ENCODE assay signal across 10 cellular contexts in the genomic region with DNA sequence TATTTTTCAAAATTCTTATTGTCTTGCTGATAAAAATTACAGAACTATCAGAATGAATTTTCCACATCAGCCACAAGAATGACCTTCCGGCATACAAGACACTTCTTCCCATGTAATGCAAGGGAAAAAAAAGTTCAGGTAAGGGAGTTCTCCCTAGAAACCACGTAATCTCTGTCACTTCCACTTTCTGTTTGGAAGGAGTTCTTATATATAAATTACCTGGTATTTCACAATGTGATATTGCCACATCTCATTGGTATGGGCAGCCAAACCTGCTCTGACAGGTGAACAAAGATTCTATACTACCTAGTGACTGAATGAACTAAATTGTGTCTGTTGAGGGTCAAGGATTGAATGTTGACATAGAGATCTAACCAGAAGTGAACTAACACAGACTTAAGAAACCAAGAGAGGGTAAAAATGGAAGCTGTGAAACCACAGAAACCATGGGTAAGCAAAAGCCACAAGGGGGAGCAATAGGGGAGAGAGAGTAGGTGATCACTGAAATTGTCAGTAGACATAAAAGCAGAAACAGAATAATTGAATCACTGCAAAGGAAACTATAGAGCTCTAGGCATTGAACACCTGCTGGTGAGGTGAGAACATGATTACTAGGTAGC.
A peak's percentile ranks its signal among the peaks of the same experiment; 100 is the strongest.
DNase-seq lines count a peak whose midpoint lies in the region; ATAC-seq and TF ChIP-seq lines count a peak whose summit lies in the region.
"Had no signal": no experiment of that assay in that cellular context is flagged by ENCODE, and none has a peak within 500 bp of the region (broad histone marks: within the 10 kb centered on the region; RNA-seq: fewer than 3 reads in every experiment).

No MANE protein-coding gene starts in this region.

- no peaks in the 10 kb centered on the region for H3K27me3 ChIP-seq in prostate gland (replicated peaks; ENCODE audit: insufficient read depth)

- H3K4me3 ChIP-seq in NB4 (ENCODE audit: low read depth, low read length) (no peak overlapping the region), prostate gland (no peak overlapping the region)
- H3K4me3 ChIP-seq: A549 had no signal

- no peak overlapping the region for H3K27ac ChIP-seq in prostate gland
- H3K27ac ChIP-seq: A549 had no signal

- peak; percentile 3 to 23 for DNase-seq in NCI-H2081 (lab: John Stamatoyannopoulos, UW)
- DNase-seq in NCI-H2081 treated with DMSO at 0.1 percent for 48 hours (lab: John Stamatoyannopoulos, UW): no peak
- peak; percentile 59 for DNase-seq in NB4 (ENCODE audit: low read depth)
- no peak for DNase-seq in glutamatergic neuron
- no peak for DNase-seq in prostate gland (ENCODE audit: low spot score)
- DNase-seq in COLO668 (lab: John Stamatoyannopoulos, UW; ENCODE audit: unreplicated experiment): no peak
- no peak for DNase-seq in stimulated activated effector memory CD8-positive, alpha-beta T cell treated with anti-CD3 and anti-CD28 coated beads, Interleukin-12 subunit alpha, Interleukin-12 subunit beta, amount 100 ng/mL, for 72 hours (ENCODE audit: low spot score in 2 of 2)

- whole genome bisulfite sequencing in prostate gland: 77% methylated on average over 2 of the region's 2 CpGs

- no peaks in the 10 kb centered on the region for H3K4me1 Mint-ChIP-seq in glutamatergic neuron (ENCODE audit: low read depth, unreplicated experiment)
- H3K4me1 Mint-ChIP-seq in stimulated activated effector memory CD8-positive, alpha-beta T cell treated with anti-CD3 and anti-CD28 coated beads, Interleukin-12 subunit alpha, Interleukin-12 subunit beta, amount 100 ng/mL, for 72 hours: no peaks in the 10 kb centered on the region

- no peak overlapping the region for H3K27ac Mint-ChIP-seq in glutamatergic neuron (ENCODE audit: unreplicated experiment)
- H3K27ac Mint-ChIP-seq in stimulated activated effector memory CD8-positive, alpha-beta T cell treated with anti-CD3 and anti-CD28 coated beads, Interleukin-12 subunit alpha, Interleukin-12 subunit beta, amount 100 ng/mL, for 72 hours: no peak overlapping the region
- H3K27ac Mint-ChIP-seq: memory B cell had no signal

- no peaks in the 10 kb centered on the region for H3K4me1 ChIP-seq in prostate gland (replicated peaks)
- H3K4me1 ChIP-seq: A549 had no signal

- TF ChIP-seq POLR2A in NB4 (IDR thresholded peaks at IDR 0.05; ENCODE audit: extremely low read depth, insufficient read length) (no peak), prostate gland (IDR thresholded peaks at IDR 0.05) (no peak)

- H3K36me3 Mint-ChIP-seq in glutamatergic neuron (ENCODE audit: unreplicated experiment): no peaks in the 10 kb centered on the region
- no peaks in the 10 kb centered on the region for H3K36me3 Mint-ChIP-seq in stimulated activated effector memory CD8-positive, alpha-beta T cell treated with anti-CD3 and anti-CD28 coated beads, Interleukin-12 subunit alpha, Interleukin-12 subunit beta, amount 100 ng/mL, for 72 hours
- H3K36me3 Mint-ChIP-seq: memory B cell had no signal

- intact Hi-C loops in prostate gland (cut with DNase I): no loop called here

- H3K9me3 Mint-ChIP-seq in glutamatergic neuron (ENCODE audit: unreplicated experiment): no peaks in the 10 kb centered on the region
- peaks cover 19% of the 10 kb centered on the region for H3K9me3 Mint-ChIP-seq in stimulated activated effector memory CD8-positive, alpha-beta T cell treated with anti-CD3 and anti-CD28 coated beads, Interleukin-12 subunit alpha, Interleukin-12 subunit beta, amount 100 ng/mL, for 72 hours

- no peaks in the 10 kb centered on the region for H3K9me3 ChIP-seq in prostate gland
- H3K9me3 ChIP-seq: A549 had no signal

- H3K36me3 ChIP-seq in prostate gland: no peaks in the 10 kb centered on the region

- peak; percentile 60 for TF ChIP-seq CTCF in NB4 (IDR thresholded peaks at IDR 0.05; ENCODE audit: low read depth, low read length)
- peak; percentile 56 for TF ChIP-seq CTCF in glutamatergic neuron (IDR thresholded peaks at IDR 0.05; ENCODE audit: partially characterized antibody, unreplicated experiment)
- TF ChIP-seq CTCF in prostate gland (IDR thresholded peaks at IDR 0.05): peak in 1 of 4 experiments; percentile 10

- no peaks in the 10 kb centered on the region for H3K27me3 Mint-ChIP-seq in glutamatergic neuron (ENCODE audit: unreplicated experiment)
- H3K27me3 Mint-ChIP-seq: memory B cell had no signal

- ATAC-seq in HG02571 (IDR thresholded peaks at IDR 0.05; ENCODE audit: unreplicated experiment): peak; percentile 97
- ATAC-seq in stimulated activated effector memory CD8-positive, alpha-beta T cell treated with anti-CD3 and anti-CD28 coated beads, Interleukin-12 subunit alpha, Interleukin-12 subunit beta, amount 100 ng/mL, for 72 hours: no peak
- ATAC-seq: A549 had no signal

- H3K4me3 Mint-ChIP-seq in glutamatergic neuron (ENCODE audit: unreplicated experiment): no peak overlapping the region
- H3K4me3 Mint-ChIP-seq in stimulated activated effector memory CD8-positive, alpha-beta T cell treated with anti-CD3 and anti-CD28 coated beads, Interleukin-12 subunit alpha, Interleukin-12 subunit beta, amount 100 ng/mL, for 72 hours: no peak overlapping the region
- H3K4me3 Mint-ChIP-seq: memory B cell had no signal

Comparison
In these comparisons a context has a peak if more than half of its experiments do, and no peak if none do; other contexts are left out.
1. DNase-seq: peak in NCI-H2081 (2 of 2) and NB4 (single experiment); none in NCI-H2081 treated with DMSO at 0.1 percent for 48 hours (single experiment), glutamatergic neuron (single experiment), prostate gland (single experiment), COLO668 (single experiment) and stimulated activated effector memory CD8-positive, alpha-beta T cell treated with anti-CD3 and anti-CD28 coated beads, Interleukin-12 subunit alpha, Interleukin-12 subunit beta, amount 100 ng/mL, for 72 hours (0 of 2).